Comparison of ENCODE assay signal across 7 cellular contexts in genomic region chr5:139897982-139898381, GRCh38.
"Had no signal": no experiment of that assay in that cellular context is flagged by ENCODE, and none has a peak within 500 bp of the region (broad histone marks: within the 10 kb centered on the region; RNA-seq: fewer than 3 reads in every experiment).

No MANE protein-coding gene starts in this region.

- ATAC-seq: GM23338 had no signal

- H3K4me3 Mint-ChIP-seq: GM23338, H9 had no signal

- H3K9me3 Mint-ChIP-seq: GM23338, H9 had no signal

- FAIRE-seq: H1, H54, HTR-8/SVneo had no signal

- DNase-seq: H9, HCEC 1CT, IMR-90 had no signal

- H3K4me3 ChIP-seq: GM23338 had no signal

- H3K27ac Mint-ChIP-seq: GM23338, H9 had no signal
